ENCODE assay signal across 8 cellular contexts in genomic region chr7:43868181-43868580, GRCh38. TPM values are rescaled to one million over a fixed set of nuclear protein-coding genes. Genes with fewer than 3 reads are reported as not detected.
DNase-seq lines count a peak whose midpoint lies in the region; ATAC-seq and TF ChIP-seq lines count a peak whose summit lies in the region.

No MANE protein-coding gene starts in this region.

- H4K20me1 ChIP-seq in OCI-LY7 (ENCODE audit: insufficient read depth, low read length) = no peaks in the 10 kb centered on the region

- no peaks in the 10 kb centered on the region for H3K9me2 ChIP-seq in OCI-LY7 (ENCODE audit: insufficient read depth, low read length)

- H3K36me3 ChIP-seq in GM06990 (ENCODE audit: control insufficient read depth, insufficient read depth, low read length) (peaks cover 7% of the 10 kb centered on the region), OCI-LY7 (ENCODE audit: insufficient read depth, low read length) (peaks cover 24% of the 10 kb centered on the region), endodermal cell (ENCODE audit: control insufficient read depth, insufficient read depth, low read length) (peaks cover 22% of the 10 kb centered on the region), trophoblast cell (ENCODE audit: control insufficient read depth in 1 of 2, insufficient read depth in 2 of 2, low read length in 2 of 2) (peaks cover 3 to 13% of the 10 kb centered on the region in 2 experiments), gastroesophageal sphincter (peaks cover 0 to 30% of the 10 kb centered on the region in 2 donors)

- H3K27ac Mint-ChIP-seq in endodermal cell = no peak overlapping the region

- no peak overlapping the region for H3K23ac ChIP-seq in trophoblast cell (ENCODE audit: low read length)

- H3K27me3 Mint-ChIP-seq in endodermal cell (ENCODE audit: insufficient read depth) = peaks cover 8% of the 10 kb centered on the region

- no peak for TF ChIP-seq POLR2A in gastroesophageal sphincter (IDR thresholded peaks at IDR 0.05)

- peaks cover 16% of the 10 kb centered on the region for H3K4me1 Mint-ChIP-seq in endodermal cell

- no peak overlapping the region for H4K91ac ChIP-seq in trophoblast cell (ENCODE audit: low read depth, low read length)

- WGBS in endodermal cell (ENCODE audit: insufficient coverage in 1 of 2, insufficient read length in 1 of 2), 2 experiments = 86% methylated on average over 7 of the region's 7 CpGs
- no CpG with 5 or more reads among the region's 7 CpGs for WGBS in trophoblast cell (ENCODE audit: extremely low coverage, insufficient coverage, insufficient read length)
- WGBS in gastroesophageal sphincter (ENCODE audit: low coverage in 1 of 2), 2 donors = 38 to 60% methylated on average over 4 to 6 of the region's 7 CpGs

- H3K9me3 Mint-ChIP-seq in endodermal cell = peaks cover 9% of the 10 kb centered on the region

- no peaks in the 10 kb centered on the region for H3K27me3 ChIP-seq in GM06990 (replicated peaks; ENCODE audit: control insufficient read depth, insufficient read depth, low read length)
- no peaks in the 10 kb centered on the region for H3K27me3 ChIP-seq in endodermal cell (ENCODE audit: control insufficient read depth, insufficient read depth, low read length, poor library complexity, severe bottlenecking)
- no peaks in the 10 kb centered on the region for H3K27me3 ChIP-seq in trophoblast cell (ENCODE audit: insufficient read depth, low read length)
- no peaks in the 10 kb centered on the region for H3K27me3 ChIP-seq in gastroesophageal sphincter

- no peak overlapping the region for H3K18ac ChIP-seq in trophoblast cell (ENCODE audit: low read length)

- no peak overlapping the region for H4K12ac ChIP-seq in trophoblast cell (ENCODE audit: low read depth, low read length)

- H2AK5ac ChIP-seq in trophoblast cell (ENCODE audit: low read length) = no peak overlapping the region

- no peaks in the 10 kb centered on the region; the same call in 1 of the 2 replicates for H3K79me2 ChIP-seq in OCI-LY7 (ENCODE audit: insufficient read depth, low read depth, low read length)
- peaks cover 1% of the 10 kb centered on the region for H3K79me2 ChIP-seq in trophoblast cell (ENCODE audit: control insufficient read depth, insufficient read depth, low read length, poor library complexity)

- no peak overlapping the region for H4K8ac ChIP-seq in trophoblast cell (ENCODE audit: low read depth, low read length)

- peaks cover 9% of the 10 kb centered on the region for H3K79me1 ChIP-seq in trophoblast cell (ENCODE audit: low read length)

- H3K4me1 ChIP-seq in OCI-LY7 (ENCODE audit: insufficient read depth, low read length, poor library complexity, severe bottlenecking) (peaks cover 14% of the 10 kb centered on the region), endodermal cell (ENCODE audit: control insufficient read depth, insufficient read depth, low read length) (peaks cover 4% of the 10 kb centered on the region), trophoblast cell (ENCODE audit: control insufficient read depth in 1 of 2, insufficient read depth in 2 of 2, low read length in 2 of 2) (peaks cover 9 to 15% of the 10 kb centered on the region in 2 experiments), gastroesophageal sphincter (peaks cover 0 to 36% (median 15%) of the 10 kb centered on the region in 3 donors)

- CTCF ChIA-PET in OCI-LY7 (lab: Charles Lee; ENCODE audit: unreplicated experiment) = no interaction called here

- TF ChIP-seq CTCF in GM06990 (IDR thresholded peaks at IDR 0.05; ENCODE audit: insufficient read depth, low read length, poor library complexity, severe bottlenecking) (no peak), OCI-LY7 (conservative IDR thresholded peaks at IDR 0.05; ENCODE audit: low read length) (no peak), endodermal cell (conservative IDR thresholded peaks at IDR 0.05) (no peak), gastroesophageal sphincter (IDR thresholded peaks at IDR 0.05) (no peak)

- H2BK12ac ChIP-seq in trophoblast cell (ENCODE audit: low read length) = no peak overlapping the region

- H3K4ac ChIP-seq in trophoblast cell (ENCODE audit: low read depth, low read length) = no peak overlapping the region

- no peak for ATAC-seq in GM21528 (IDR thresholded peaks at IDR 0.05; ENCODE audit: low FRiP score, unreplicated experiment)
- no peak for ATAC-seq in gastroesophageal sphincter

- H2AFZ ChIP-seq in OCI-LY7 (ENCODE audit: low read length) = peak overlapping the region; percentile 59; the same call in 1 of the 2 replicates
- no peak overlapping the region for H2AFZ ChIP-seq in trophoblast cell (ENCODE audit: insufficient read depth, low read length, poor library complexity)

- BruUV-seq in OCI-LY7 (replicated peaks; lab: Mats Ljungman, UMichigan) = no TSS peak

- H2BK120ac ChIP-seq in trophoblast cell (ENCODE audit: insufficient read depth, low read length, poor library complexity) = no peak overlapping the region

- POLR2A ChIA-PET in OCI-LY7 (lab: Charles Lee) = interaction anchor here (0.6 to 1.5 kb wide), 2 partner anchors 138 to 786 kb away, joined by 3 to 5 read pairs; no protein-coding TSS in a partner anchor

- DNase-seq in GM06990 (ENCODE audit: extremely low read depth, insufficient read length) (no peak), OCI-LY7 (ENCODE audit: low spot score) (peak; percentile 19), endodermal cell (no peak), trophoblast cell (no peak), EL (no peak), HT-29 (ENCODE audit: low spot score) (no peak)

- no peak overlapping the region for H2BK5ac ChIP-seq in trophoblast cell (ENCODE audit: low read depth, low read length, poor library complexity)

- H3K4me3 Mint-ChIP-seq in endodermal cell = peak overlapping the region; percentile 88

- no peak overlapping the region for H3K27ac ChIP-seq in OCI-LY7 (ENCODE audit: low read depth, low read length, poor library complexity, severe bottlenecking)
- H3K27ac ChIP-seq in endodermal cell (ENCODE audit: low read depth, low read length) = no peak overlapping the region
- no peak overlapping the region for H3K27ac ChIP-seq in trophoblast cell (ENCODE audit: low read depth, low read length)
- H3K27ac ChIP-seq in gastroesophageal sphincter = peak overlapping the region in 1 of 4 donors; percentile 88

- intact Hi-C loops in OCI-LY7 (cut with micrococcal nuclease; ENCODE audit: unreplicated experiment) = no loop called here

- H3K4me3 ChIP-seq in GM06990 (replicated peaks; ENCODE audit: low read depth, low read length) = peak overlapping the region; percentile 92
- peak overlapping the region; percentile 75 for H3K4me3 ChIP-seq in OCI-LY7 (ENCODE audit: low read depth, low read length, poor library complexity, severe bottlenecking)
- peak overlapping the region; percentile 82 for H3K4me3 ChIP-seq in endodermal cell (ENCODE audit: low read length)
- no peak overlapping the region for H3K4me3 ChIP-seq in trophoblast cell (ENCODE audit: low read depth, low read length)
- peak overlapping the region in 1 of 2 donors; percentile 90 for H3K4me3 ChIP-seq in gastroesophageal sphincter

- peaks cover 22% of the 10 kb centered on the region for H3K36me3 Mint-ChIP-seq in endodermal cell (ENCODE audit: low read depth)

- peak overlapping the region; percentile 86 for H3K4me2 ChIP-seq in OCI-LY7 (ENCODE audit: low read length)
- peak overlapping the region; percentile 98 for H3K4me2 ChIP-seq in trophoblast cell (ENCODE audit: low read length)

- H3K14ac ChIP-seq in trophoblast cell (ENCODE audit: low read length) = no peak overlapping the region

- H3K9ac ChIP-seq in endodermal cell (ENCODE audit: extremely low read depth, low read length, poor library complexity, severe bottlenecking) (no peak overlapping the region), trophoblast cell (ENCODE audit: low read length) (no peak overlapping the region)

- TF ChIP-seq EP300 in gastroesophageal sphincter (IDR thresholded peaks at IDR 0.05) = no peak

- H3K9me3 ChIP-seq in OCI-LY7 (ENCODE audit: low read length) (no peaks in the 10 kb centered on the region), endodermal cell (ENCODE audit: control insufficient read depth, low read length) (peaks cover 11% of the 10 kb centered on the region), trophoblast cell (ENCODE audit: insufficient read depth, low read depth, low read length) (peaks cover 6% of the 10 kb centered on the region), gastroesophageal sphincter (no peaks in the 10 kb centered on the region)

RNA-seq across cellular contexts. Expression of gene MRPS24, which starts 1.1 kb away (rescaled TPM):
- 60.6 and 65.1 TPM in 2 replicates for total RNA-seq in OCI-LY7 (2014; rRNA removed; shearing (Covaris generic))
- total RNA-seq in OCI-LY7 (2022) (83.4 and 89.7 TPM in 2 replicates), endodermal cell (10 to 100 TPM; 86.5 to 91.0 TPM), gastroesophageal sphincter (100 to 1,000 TPM in 1 of 4 donors, 10 to 100 TPM in 3; 64.2 to 147 (median 81.5) TPM)
- 91.3 TPM for polyA plus RNA-seq in endodermal cell (2013, experiment 1 of 2)
- 73.2 TPM for polyA plus RNA-seq in endodermal cell (2013, experiment 2 of 2)
- polyA plus RNA-seq in trophoblast cell (2013) = 101 and 103 TPM in 2 replicates
- total RNA-seq in HT-29 (2014; rRNA removed; shearing (Covaris generic)) = 203 and 235 TPM in 2 replicates

RNA-seq across cellular contexts. Expression of gene URGCP, which starts 38.2 kb away (rescaled TPM):
- 2.3 and 4.7 TPM in 2 replicates for total RNA-seq in OCI-LY7 (2014; rRNA removed; shearing (Covaris generic))
- total RNA-seq in OCI-LY7 (2022) (6.5 and 6.8 TPM in 2 replicates), endodermal cell (10 to 100 TPM; 23.2 to 23.8 TPM), gastroesophageal sphincter (10 to 100 TPM; 33.4 to 47.9 (median 39.2) TPM)
- 9.8 TPM for polyA plus RNA-seq in endodermal cell (2013, experiment 1 of 2)
- polyA plus RNA-seq in endodermal cell (2013, experiment 2 of 2) = 8.4 TPM
- 8.8 and 11.0 TPM in 2 replicates for polyA plus RNA-seq in trophoblast cell (2013)
- 29.3 and 32.9 TPM in 2 replicates for total RNA-seq in HT-29 (2014; rRNA removed; shearing (Covaris generic))

RNA-seq across cellular contexts. Expression of gene UBE2D4, which starts 58.1 kb away (rescaled TPM):
- 2.8 and 13.9 TPM in 2 replicates for total RNA-seq in OCI-LY7 (2014; rRNA removed; shearing (Covaris generic))
- total RNA-seq in OCI-LY7 (2022) (3.8 and 5.5 TPM in 2 replicates), endodermal cell (10 to 100 TPM in 1 of 2 donors, 1 to 10 TPM in 1; 10.0 to 10.7 TPM), gastroesophageal sphincter (10 to 100 TPM; 22.7 to 38.3 (median 28.5) TPM)
- polyA plus RNA-seq in endodermal cell (2013, experiment 1 of 2) = 12.6 TPM
- polyA plus RNA-seq in endodermal cell (2013, experiment 2 of 2) = 11.0 TPM
- 3.4 TPM in 2 replicates for polyA plus RNA-seq in trophoblast cell (2013)
- 16.8 and 21.0 TPM in 2 replicates for total RNA-seq in HT-29 (2014; rRNA removed; shearing (Covaris generic))
